In genomic region chr1:185759061-185759460, GRCh38 we compare ENCODE assay signal across 17 cellular contexts. TPM values are rescaled to one million over a fixed set of nuclear protein-coding genes. Genes with fewer than 3 reads are reported as not detected.
DNase-seq lines count a peak whose midpoint lies in the region.
"Had no signal": no experiment of that assay in that cellular context is flagged by ENCODE, and none has a peak within 500 bp of the region (broad histone marks: within the 10 kb centered on the region; RNA-seq: fewer than 3 reads in every experiment).

No MANE protein-coding gene starts in this region.

- no peak overlapping the region for H3K27ac ChIP-seq in caudate nucleus (ENCODE audit: low read depth, low read length)
- H3K27ac ChIP-seq: A549; BLaER1 treated with 17β-estradiol and CSF1 and Interleukin-3, amounts not matched to agents 10 nM and 100 nM had no signal

- DNase-seq in DMS 273 treated with DMSO at 0.1 percent for 48 hours (lab: John Stamatoyannopoulos, UW) (peak; percentile 73), NCI-H2171 treated with DMSO at 0.1 percent for 48 hours (lab: John Stamatoyannopoulos, UW) (peak; percentile 93), dermis blood vessel endothelial cell (peak; percentile 34), lung microvascular endothelial cell (ENCODE audit: low read depth in 2 of 2) (peak; percentile 11 to 60), NCI-H226 (no peak), caudate nucleus (lab: John Stamatoyannopoulos, UW) (no peak)
- no peak for DNase-seq in stimulated activated CD4-positive, alpha-beta T cell treated with anti-CD3 and anti-CD28 coated beads, Interleukin-4, amount 100 ng/mL, for 1 hour
- DNase-seq: Calu3; CD8-positive, alpha-beta T cell; DMS79 treated with DMSO at 0.1 percent for 48 hours; MM.1S; NCI-H1092 treated with DMSO at 0.1 percent for 48 hours; NCI-H146; NCI-H2081; NCI-H82 had no signal

RNA-seq across cellular contexts. Expression of gene HMCN1, which starts 24.9 kb away (rescaled TPM):
- total RNA-seq in dermis blood vessel endothelial cell (3.6 and 8.3 TPM in 2 replicates), lung microvascular endothelial cell (4.4 and 13.3 TPM in 2 replicates)

Comparison
In these comparisons a context has a peak if more than half of its experiments do, and no peak if none do; other contexts are left out.
1. DNase-seq: peak in DMS 273 treated with DMSO at 0.1 percent for 48 hours (single experiment), NCI-H2171 treated with DMSO at 0.1 percent for 48 hours (single experiment), dermis blood vessel endothelial cell (single experiment) and lung microvascular endothelial cell (2 of 2); none in NCI-H226 (single experiment), stimulated activated CD4-positive, alpha-beta T cell treated with anti-CD3 and anti-CD28 coated beads, Interleukin-4, amount 100 ng/mL, for 1 hour (single experiment) and caudate nucleus (0 of 61).